10 cellular contexts compared by ENCODE assay signal in genomic region chr5:59358497-59358896, GRCh38.
DNase-seq lines count a peak whose midpoint lies in the region; ATAC-seq and TF ChIP-seq lines count a peak whose summit lies in the region.
"Had no signal": no experiment of that assay in that cellular context is flagged by ENCODE, and none has a peak within 500 bp of the region (broad histone marks: within the 10 kb centered on the region; RNA-seq: fewer than 3 reads in every experiment).

No MANE protein-coding gene starts in this region.

- H3K9me3 ChIP-seq in HUES48 (ENCODE audit: control insufficient read depth, insufficient read depth, low read length) (no peaks in the 10 kb centered on the region), prostate gland (no peaks in the 10 kb centered on the region), body of pancreas (no peaks in the 10 kb centered on the region)
- H3K9me3 ChIP-seq in CD4-positive, alpha-beta T cell (ENCODE audit: control insufficient read depth, low read length) = no peaks in the 10 kb centered on the region
- H3K9me3 ChIP-seq: BLaER1 treated with 17β-estradiol and CSF1 and Interleukin-3, amounts not matched to agents 10 nM and 100 nM had no signal

- DNase-seq in astrocyte of the spinal cord (ENCODE audit: low read depth, low spot score) (peak; percentile 12), iPS-NIHi11 (ENCODE audit: low spot score) (peak; percentile 22), prostate gland (ENCODE audit: low spot score) (no peak), body of pancreas (no peak), NAMALWA (ENCODE audit: low spot score) (no peak)
- DNase-seq in CD4-positive, alpha-beta T cell = no peak
- DNase-seq: NCI-H774 had no signal

- H3K4me3 Mint-ChIP-seq in CD4-positive, alpha-beta T cell = no peak overlapping the region

- WGBS in prostate gland = 45% methylated on average over 2 of the region's 2 CpGs
- WGBS in body of pancreas, 2 donors = 34 to 40% methylated on average over 2 of the region's 2 CpGs

- no peak for ATAC-seq in GM19452 (IDR thresholded peaks at IDR 0.05; ENCODE audit: unreplicated experiment)
- no peak for ATAC-seq in body of pancreas
- no peak for ATAC-seq in CD4-positive, alpha-beta T cell (ENCODE audit: poor library complexity)

- POLR2A ChIA-PET in CD4-positive, alpha-beta T cell (lab: Charles Lee) = no interaction called here

- CTCF ChIA-PET in CD4-positive, alpha-beta T cell (lab: Charles Lee) = interaction anchor here (0.8 to 1.2 kb wide), 2 partner anchors 9 to 16 kb away, joined by 3 read pairs; no protein-coding TSS in a partner anchor

- no peak overlapping the region for H3K9ac ChIP-seq in HUES48 (ENCODE audit: low read depth, low read length)
- H3K9ac ChIP-seq: BLaER1 treated with 17β-estradiol and CSF1 and Interleukin-3, amounts not matched to agents 10 nM and 100 nM had no signal

- no peaks in the 10 kb centered on the region for H3K9me3 Mint-ChIP-seq in CD4-positive, alpha-beta T cell

- no peak overlapping the region for H3K4me3 ChIP-seq in HUES48 (ENCODE audit: low read depth, low read length)
- H3K4me3 ChIP-seq in astrocyte of the spinal cord (ENCODE audit: low read depth, low read length) = no peak overlapping the region
- H3K4me3 ChIP-seq in prostate gland = no peak overlapping the region
- H3K4me3 ChIP-seq in body of pancreas = no peak overlapping the region
- H3K4me3 ChIP-seq: BLaER1 treated with 17β-estradiol and CSF1 and Interleukin-3, amounts not matched to agents 10 nM and 100 nM had no signal

- H3K36me3 ChIP-seq in HUES48 (ENCODE audit: control insufficient read depth, insufficient read depth, low read length) = no peaks in the 10 kb centered on the region
- no peaks in the 10 kb centered on the region for H3K36me3 ChIP-seq in prostate gland
- no peaks in the 10 kb centered on the region for H3K36me3 ChIP-seq in body of pancreas (replicated peaks in 1 of 2; ENCODE audit: insufficient read depth in 1 of 2, low read depth in 2 of 2)
- H3K36me3 ChIP-seq: BLaER1 treated with 17β-estradiol and CSF1 and Interleukin-3, amounts not matched to agents 10 nM and 100 nM had no signal

- intact Hi-C loops in prostate gland (cut with DNase I) (loop anchor here (5.0 kb wide), 1 partner anchor 86 kb away; no protein-coding TSS in a partner anchor), body of pancreas (cut with DNase I) (no loop called here)
- intact Hi-C loops in CD4-positive, alpha-beta T cell (cut with DNase I, micrococcal nuclease) = no loop called here

- in situ Hi-C loops in astrocyte of the spinal cord (cut with HindIII; ENCODE audit: low sequenced_read_pairs) = no loop called here

- no peak overlapping the region for H3K27ac Mint-ChIP-seq in CD4-positive, alpha-beta T cell

- no peaks in the 10 kb centered on the region for H3K36me3 Mint-ChIP-seq in CD4-positive, alpha-beta T cell (ENCODE audit: low read depth)

- no peak for TF ChIP-seq POLR2A in prostate gland (IDR thresholded peaks at IDR 0.05)
- no peak for TF ChIP-seq POLR2A in body of pancreas (IDR thresholded peaks at IDR 0.05)

- H3K4me1 Mint-ChIP-seq in CD4-positive, alpha-beta T cell (ENCODE audit: low read depth) = no peaks in the 10 kb centered on the region

- H3K4me1 ChIP-seq in HUES48 (ENCODE audit: control insufficient read depth, insufficient read depth, low read length) (peaks cover 38% of the 10 kb centered on the region), prostate gland (replicated peaks) (no peaks in the 10 kb centered on the region), body of pancreas (peaks cover 10% of the 10 kb centered on the region)
- H3K4me1 ChIP-seq: BLaER1 treated with 17β-estradiol and CSF1 and Interleukin-3, amounts not matched to agents 10 nM and 100 nM had no signal

- TF ChIP-seq CTCF in astrocyte of the spinal cord (IDR thresholded peaks at IDR 0.05; ENCODE audit: low read depth, low read length) = no peak
- no peak for TF ChIP-seq CTCF in prostate gland (IDR thresholded peaks at IDR 0.05)
- no peak for TF ChIP-seq CTCF in body of pancreas (IDR thresholded peaks at IDR 0.05)
- TF ChIP-seq CTCF in CD4-positive, alpha-beta T cell (IDR thresholded peaks at IDR 0.05) = no peak

- H3K27me3 ChIP-seq in HUES48 (ENCODE audit: control insufficient read depth, insufficient read depth, low read length) = no peaks in the 10 kb centered on the region
- H3K27me3 ChIP-seq in prostate gland (replicated peaks; ENCODE audit: insufficient read depth) = no peaks in the 10 kb centered on the region
- H3K27me3 ChIP-seq in body of pancreas = no peaks in the 10 kb centered on the region
- H3K27me3 ChIP-seq in CD4-positive, alpha-beta T cell (ENCODE audit: control insufficient read depth, insufficient read depth, low read length) = no peaks in the 10 kb centered on the region
- H3K27me3 ChIP-seq: BLaER1 treated with 17β-estradiol and CSF1 and Interleukin-3, amounts not matched to agents 10 nM and 100 nM had no signal

- H3K27ac ChIP-seq in HUES48 (ENCODE audit: low read depth, low read length) (peak overlapping the region; percentile 70), prostate gland (peak overlapping the region; percentile 1 to 16), body of pancreas (no peak overlapping the region)
- no peak overlapping the region for H3K27ac ChIP-seq in CD4-positive, alpha-beta T cell (ENCODE audit: low read depth, low read length)
- H3K27ac ChIP-seq: BLaER1 treated with 17β-estradiol and CSF1 and Interleukin-3, amounts not matched to agents 10 nM and 100 nM had no signal

- peaks cover 10% of the 10 kb centered on the region for H3K27me3 Mint-ChIP-seq in CD4-positive, alpha-beta T cell

Comparison
In these comparisons a context has a peak if more than half of its experiments do, and no peak if none do; other contexts are left out.
1. H3K27ac ChIP-seq: peak in HUES48 (single experiment) and prostate gland (2 of 2); none in body of pancreas (0 of 4) and CD4-positive, alpha-beta T cell (single experiment).
2. DNase-seq: peak in astrocyte of the spinal cord (single experiment) and iPS-NIHi11 (single experiment); none in prostate gland (single experiment), body of pancreas (0 of 4), NAMALWA (single experiment) and CD4-positive, alpha-beta T cell (0 of 10).